8 cellular contexts compared by ENCODE assay signal in genomic region chr7:87152897-87153641, GRCh38. TPM values are rescaled to one million over a fixed set of nuclear protein-coding genes. Genes with fewer than 3 reads are reported as not detected.
A peak's percentile ranks its signal among the peaks of the same experiment; 100 is the strongest.
DNase-seq lines count a peak whose midpoint lies in the region; ATAC-seq, FAIRE-seq and TF ChIP-seq lines count a peak whose summit lies in the region.

No MANE protein-coding gene starts in this region.

- POLR2A ChIA-PET in activated CD4-positive, alpha-beta T cell treated with anti-CD3 and anti-CD28 coated beads for 36 hours (lab: Charles Lee), result interaction anchor here (0.7 to 3.6 kb wide), 8 partner anchors 33 to 448 kb away, joined by 3 to 35 read pairs (median 4); partner anchors contain the start of genes ABCB1 and TMEM243

- H3K4me2 ChIP-seq in OCI-LY3 (ENCODE audit: low read length), result peak overlapping the region; percentile 88

- no peaks in the 10 kb centered on the region for H3K27me3 ChIP-seq in OCI-LY3 (ENCODE audit: low read depth, low read length)
- no peaks in the 10 kb centered on the region for H3K27me3 ChIP-seq in cardiac muscle cell
- H3K27me3 ChIP-seq in pancreas, result no peaks in the 10 kb centered on the region
- no peaks in the 10 kb centered on the region for H3K27me3 ChIP-seq in aorta (ENCODE audit: control insufficient read depth in 1 of 2, insufficient read depth in 2 of 2, low read length in 1 of 2)

- H3K36me3 ChIP-seq in OCI-LY3 (replicated peaks; ENCODE audit: low read depth, low read length) (peaks cover 2% of the 10 kb centered on the region), cardiac muscle cell (no peaks in the 10 kb centered on the region), pancreas (no peaks in the 10 kb centered on the region), aorta (ENCODE audit: control insufficient read depth in 1 of 2, insufficient read depth in 2 of 2, low read length in 1 of 2) (no peaks in the 10 kb centered on the region)

- peaks cover 20% of the 10 kb centered on the region for H3K36me3 Mint-ChIP-seq in activated CD4-positive, alpha-beta T cell treated with anti-CD3 and anti-CD28 coated beads for 36 hours (ENCODE audit: low read depth)
- peaks cover 19 to 28% of the 10 kb centered on the region in 2 donors for H3K36me3 Mint-ChIP-seq in activated naive CD4-positive, alpha-beta T cell treated with anti-CD3 and anti-CD28 coated beads, Interleukin-2, amount 50 U/mL, for 72 hours

- DNase-seq in activated CD4-positive, alpha-beta T cell treated with anti-CD3 and anti-CD28 coated beads for 36 hours, result peak; percentile 65
- DNase-seq in activated CD4-positive, alpha-beta T cell treated with anti-CD3 and anti-CD28 coated beads for 1 hour, result no peak
- peak; percentile 30 to 63 for DNase-seq in activated naive CD4-positive, alpha-beta T cell treated with anti-CD3 and anti-CD28 coated beads, Interleukin-2, amount 50 U/mL, for 72 hours (ENCODE audit: low spot score in 2 of 2)
- DNase-seq in cardiac muscle cell (ENCODE audit: low read depth in 1 of 2, low spot score in 1 of 2), result peak; percentile 38 to 42
- peak in 5 of 6 donors; percentile 27 to 63 (median 29) for DNase-seq in pancreas
- peak; percentile 48 to 75 for DNase-seq in aorta

- intact Hi-C loops in activated CD4-positive, alpha-beta T cell treated with anti-CD3 and anti-CD28 coated beads for 36 hours (cut with DNase I, micrococcal nuclease), result loop anchor here (1.0 to 10.0 kb wide), 11 partner anchors 67 to 722 kb away; partner anchors contain the start of genes CROT (in 2 of the 2), DBF4 (in 2 of the 2), ELAPOR2 (in 2 of the 2) and SLC25A40 (in 2 of the 2)
- intact Hi-C loops in pancreas (cut with DNase I), result no loop called here
- intact Hi-C loops in aorta (cut with DNase I), result loop anchor here (1.0 to 10.0 kb wide), 4 partner anchors 67 to 262 kb away; partner anchors contain the start of gene CROT (in 2 of the 2)

- peak overlapping the region; percentile 85 for H3K4me3 Mint-ChIP-seq in activated CD4-positive, alpha-beta T cell treated with anti-CD3 and anti-CD28 coated beads for 36 hours

- H3K27me3 Mint-ChIP-seq in activated CD4-positive, alpha-beta T cell treated with anti-CD3 and anti-CD28 coated beads for 36 hours, result no peaks in the 10 kb centered on the region

- H3K9ac ChIP-seq in OCI-LY3 (ENCODE audit: low read length), result peak overlapping the region; percentile 91

- no peaks in the 10 kb centered on the region for H3K9me3 ChIP-seq in OCI-LY3 (ENCODE audit: insufficient read depth, low read length)
- no peaks in the 10 kb centered on the region for H3K9me3 ChIP-seq in cardiac muscle cell (ENCODE audit: low read depth)
- no peaks in the 10 kb centered on the region for H3K9me3 ChIP-seq in pancreas
- H3K9me3 ChIP-seq in aorta (ENCODE audit: control insufficient read depth, low read length), result no peaks in the 10 kb centered on the region

- 0% methylated on average over 25 of the region's 25 CpGs for WGBS in pancreas, 2 donors
- WGBS in aorta, 2 donors, result 0% methylated on average over 25 of the region's 25 CpGs

- peaks cover 41% of the 10 kb centered on the region for H3K4me1 Mint-ChIP-seq in activated CD4-positive, alpha-beta T cell treated with anti-CD3 and anti-CD28 coated beads for 36 hours

- TF ChIP-seq CTCF in OCI-LY3 (IDR thresholded peaks at IDR 0.05; ENCODE audit: low read depth, low read length) (no peak), cardiac muscle cell (IDR thresholded peaks at IDR 0.05; ENCODE audit: low read depth, low read length) (no peak), pancreas (IDR thresholded peaks at IDR 0.05) (no peak)

- H3K4me1 ChIP-seq in OCI-LY3 (ENCODE audit: low read length) (peaks cover 32% of the 10 kb centered on the region), cardiac muscle cell (ENCODE audit: low read depth) (peaks cover 31% of the 10 kb centered on the region), pancreas (peaks cover 0 to 31% (median 31%) of the 10 kb centered on the region in 3 donors), aorta (ENCODE audit: control insufficient read depth in 1 of 2, insufficient read depth in 2 of 2, low read length in 2 of 2) (peaks cover 0 to 3% of the 10 kb centered on the region in 2 donors)

- H3K79me2 ChIP-seq in OCI-LY3 (ENCODE audit: low read length), result peaks cover 58% of the 10 kb centered on the region

- peak overlapping the region; percentile 99 for H3K27ac Mint-ChIP-seq in activated CD4-positive, alpha-beta T cell treated with anti-CD3 and anti-CD28 coated beads for 36 hours
- H3K27ac Mint-ChIP-seq in activated naive CD4-positive, alpha-beta T cell treated with anti-CD3 and anti-CD28 coated beads, Interleukin-2, amount 50 U/mL, for 72 hours, result peak overlapping the region; percentile 97 to 98

- CTCF ChIA-PET in activated CD4-positive, alpha-beta T cell treated with anti-CD3 and anti-CD28 coated beads for 36 hours (lab: Charles Lee), result interaction anchor here (0.8 to 2.6 kb wide), 14 partner anchors 15 to 225 kb away, joined by 3 to 12 read pairs (median 4); no protein-coding TSS in a partner anchor

- ATAC-seq in activated CD4-positive, alpha-beta T cell treated with anti-CD3 and anti-CD28 coated beads for 36 hours, result peak; percentile 40
- ATAC-seq in HG03039 (IDR thresholded peaks at IDR 0.05; ENCODE audit: unreplicated experiment), result peak; percentile 6
- ATAC-seq in activated naive CD4-positive, alpha-beta T cell treated with anti-CD3 and anti-CD28 coated beads, Interleukin-2, amount 50 U/mL, for 72 hours, result peak; percentile 35 to 54
- ATAC-seq in pancreas, result peak; percentile 5 to 40 (median 26)
- ATAC-seq in aorta (ENCODE audit: low FRiP score), result peak; percentile 36

- no peaks in the 10 kb centered on the region for H3K9me3 Mint-ChIP-seq in activated CD4-positive, alpha-beta T cell treated with anti-CD3 and anti-CD28 coated beads for 36 hours (ENCODE audit: low read depth)
- H3K9me3 Mint-ChIP-seq in activated naive CD4-positive, alpha-beta T cell treated with anti-CD3 and anti-CD28 coated beads, Interleukin-2, amount 50 U/mL, for 72 hours, result no peaks in the 10 kb centered on the region

- peak overlapping the region; percentile 73; the same call in 1 of the 2 replicates for H2AFZ ChIP-seq in OCI-LY3 (ENCODE audit: low read depth, low read length)

- FAIRE-seq in pancreas (lab: Jason Lieb, UNC), result no peak

- peaks cover 48% of the 10 kb centered on the region for H4K20me1 ChIP-seq in OCI-LY3 (ENCODE audit: insufficient read depth, low read length)

- peak overlapping the region; percentile 88 for H3K4me3 ChIP-seq in OCI-LY3 (ENCODE audit: low read length)
- peak overlapping the region; percentile 84 for H3K4me3 ChIP-seq in cardiac muscle cell
- H3K4me3 ChIP-seq in pancreas, result peak overlapping the region; percentile 35 to 75 (median 68)
- H3K4me3 ChIP-seq in aorta (ENCODE audit: low read length in 2 of 2), result peak overlapping the region; percentile 27 to 86

- H3K27ac ChIP-seq in OCI-LY3 (ENCODE audit: low read length) (peak overlapping the region; percentile 79), cardiac muscle cell (peak overlapping the region; percentile 98), pancreas (peak overlapping the region; percentile 96 to 98 (median 97)), aorta (ENCODE audit: low read depth in 1 of 2, low read length in 2 of 2) (peak overlapping the region; percentile 92)

RNA-seq across cellular contexts. Expression of gene DMTF1, which starts 0.8 kb away (rescaled TPM):
- total RNA-seq in activated CD4-positive, alpha-beta T cell treated with anti-CD3 and anti-CD28 coated beads for 36 hours, result 10 to 100 TPM; 60.4 to 64.9 TPM
- 100 to 1,000 TPM in 1 of 2 donors, 10 to 100 TPM in 1; 85.1 to 106 TPM for total RNA-seq in activated naive CD4-positive, alpha-beta T cell treated with anti-CD3 and anti-CD28 coated beads, Interleukin-2, amount 50 U/mL, for 72 hours
- 51.2 and 68.7 TPM in 2 replicates for total RNA-seq in cardiac muscle cell
- polyA plus RNA-seq in cardiac muscle cell, result 44.6 and 51.7 TPM in 2 replicates
- total RNA-seq in pancreas, result 10 to 100 TPM; 18.6 to 54.2 (median 25.9) TPM
- polyA plus RNA-seq in pancreas, result 10 to 100 TPM; 30.6 to 50.6 TPM
- 100 to 1,000 TPM in 1 of 2 donors, 10 to 100 TPM in 1; 87.2 to 135 TPM for total RNA-seq in aorta
- 10 to 100 TPM; 18.7 to 59.0 TPM for polyA plus RNA-seq in aorta

Comparison
In these comparisons a context has a peak if more than half of its experiments do, and no peak if none do; other contexts are left out.
1. intact Hi-C loops: an anchor here in activated CD4-positive, alpha-beta T cell treated with anti-CD3 and anti-CD28 coated beads for 36 hours (1.0 to 10.0 kb wide) and aorta (1.0 to 10.0 kb wide); none called in pancreas.